Comparison of ENCODE assay signal across 8 cellular contexts in genomic region chr6:157873735-157874344, GRCh38. TPM values are rescaled to one million over a fixed set of nuclear protein-coding genes. Genes with fewer than 3 reads are reported as not detected.
DNase-seq lines count a peak whose midpoint lies in the region; ATAC-seq, FAIRE-seq and TF ChIP-seq lines count a peak whose summit lies in the region.

No MANE protein-coding gene starts in this region.

- DNase-seq in A172 (ENCODE audit: low spot score) (peak; percentile 64), GM12892 (ENCODE audit: insufficient read length) (peak; percentile 40), RKO (ENCODE audit: low spot score) (peak; percentile 49), fibroblast of villous mesenchyme (ENCODE audit: low read depth) (peak; percentile 73), pancreas (peak; percentile 48 to 93 (median 77)), transverse colon (peak; percentile 88)
- peak; percentile 61 to 79 for DNase-seq in activated T-helper 1 cell treated with anti-CD3 and anti-CD28 coated beads, Interleukin-2, amount 50 U/mL, for 16 hours (ENCODE audit: low read depth in 1 of 2, low spot score in 1 of 2)

- H3K4me3 ChIP-seq in fibroblast of villous mesenchyme (ENCODE audit: low read depth, low read length): no peak overlapping the region
- H3K4me3 ChIP-seq in pancreas: no peak overlapping the region
- no peak overlapping the region for H3K4me3 ChIP-seq in transverse colon

- H3K4me1 ChIP-seq in pancreas (peaks cover 0 to 5% (median 4%) of the 10 kb centered on the region in 3 donors), transverse colon (no peaks in the 10 kb centered on the region)

- H3K27ac ChIP-seq in pancreas (no peak overlapping the region), transverse colon (no peak overlapping the region)

- no peaks in the 10 kb centered on the region for H3K9me3 ChIP-seq in pancreas
- no peaks in the 10 kb centered on the region for H3K9me3 ChIP-seq in transverse colon

- peaks cover 0 to 34% (median 0%) of the 10 kb centered on the region in 3 donors for H3K36me3 ChIP-seq in pancreas
- H3K36me3 ChIP-seq in transverse colon: peaks cover 0 to 28% (median 10%) of the 10 kb centered on the region in 4 donors

- TF ChIP-seq CTCF in fibroblast of villous mesenchyme (IDR thresholded peaks at IDR 0.05; ENCODE audit: insufficient read depth, low read depth, low read length) (peak; percentile 90), pancreas (IDR thresholded peaks at IDR 0.05) (peak; percentile 59 to 76 (median 72)), transverse colon (IDR thresholded peaks at IDR 0.05) (peak; percentile 78 to 85 (median 79))

- in situ Hi-C loops in transverse colon (cut with MboI; ENCODE audit: low pct_ligation_motif_present in 1 of 4, low pct_unique_long_range_greater_than_20kb in 1 of 4, low sequenced_read_pairs in 3 of 4): loop anchor here in 2 of 4 donors (5.0 to 10.0 kb wide), 2 partner anchors 117 to 119 kb away; no protein-coding TSS in a partner anchor

- ATAC-seq in HG03521 (IDR thresholded peaks at IDR 0.05; ENCODE audit: unreplicated experiment): peak; percentile 77
- ATAC-seq in pancreas: peak; percentile 79 to 91 (median 90)

- TF ChIP-seq EP300 in transverse colon (IDR thresholded peaks at IDR 0.05; ENCODE audit: low read depth): no peak

- H3K27me3 ChIP-seq in pancreas (no peaks in the 10 kb centered on the region), transverse colon (no peaks in the 10 kb centered on the region)

- FAIRE-seq in GM12892 (lab: Jason Lieb, UNC): peak; percentile 81
- no peak for FAIRE-seq in pancreas (lab: Jason Lieb, UNC)

- intact Hi-C loops in pancreas (cut with DNase I): loop anchor here in 2 of 3 donors (5.0 to 10.0 kb wide), 2 partner anchors 109 to 117 kb away; no protein-coding TSS in a partner anchor
- intact Hi-C loops in transverse colon (cut with DNase I; ENCODE audit: low total_unique reads): loop anchor here (5.0 kb wide), 2 partner anchors 47 to 117 kb away; no protein-coding TSS in a partner anchor

- TF ChIP-seq POLR2A in GM12892 (IDR thresholded peaks at IDR 0.05; ENCODE audit: low read depth, low read length) (no peak), transverse colon (IDR thresholded peaks at IDR 0.05) (no peak)

- 52 to 54% methylated on average over 9 of the region's 9 CpGs for WGBS in pancreas, 2 donors
- WGBS in transverse colon (ENCODE audit: low coverage in 1 of 2), 2 donors: 64 to 100% methylated on average over 1 to 9 of the region's 9 CpGs

RNA-seq across cellular contexts. Expression of gene SNX9, which starts 50.8 kb away (rescaled TPM):
- 22.5 and 24.5 TPM in 2 replicates for total RNA-seq in A172 (2014; rRNA removed; shearing (Covaris generic))
- 7.8 TPM for polyA plus RNA-seq in GM12892 (2012; ENCODE audit: missing spikeins)
- total RNA-seq in fibroblast of villous mesenchyme (37.6 and 39.6 TPM in 2 replicates), pancreas (10 to 100 TPM; 14.6 to 27.4 (median 16.3) TPM), transverse colon (10 to 100 TPM; 13.7 to 57.2 (median 50.7) TPM)
- polyA plus RNA-seq in pancreas: 10 to 100 TPM; 14.2 to 16.3 TPM
